18 cellular contexts compared by ENCODE assay signal in genomic region chr12:83031301-83031700, GRCh38.
A peak's percentile ranks its signal among the peaks of the same experiment; 100 is the strongest.
DNase-seq lines count a peak whose midpoint lies in the region; ATAC-seq, FAIRE-seq and TF ChIP-seq lines count a peak whose summit lies in the region.
"Had no signal": no experiment of that assay in that cellular context is flagged by ENCODE, and none has a peak within 500 bp of the region (broad histone marks: within the 10 kb centered on the region; RNA-seq: fewer than 3 reads in every experiment).

No MANE protein-coding gene starts in this region.

- H3K4me1 ChIP-seq in K562 (replicated peaks in 1 of 2; ENCODE audit: control insufficient read depth in 2 of 2, insufficient read depth in 2 of 2, low read length in 2 of 2) = no peaks in the 10 kb centered on the region
- H3K4me1 ChIP-seq in left lung = no peaks in the 10 kb centered on the region
- H3K4me1 ChIP-seq: BLaER1 had no signal

- no peak for TF ChIP-seq RAD21 in K562 (CRISPR knock-in tag; conservative IDR thresholded peaks at IDR 0.05 in 1 of 2, IDR thresholded peaks at IDR 0.05 in 1 of 2)

- H3K4me3 ChIP-seq in K562 (no peak overlapping the region), fibroblast of the aortic adventitia (ENCODE audit: low read depth, low read length) (no peak overlapping the region), left lung (no peak overlapping the region)
- H3K4me3 ChIP-seq: BLaER1, GM23338 had no signal

- POLR2A ChIA-PET in K562 (lab: Yijun Ruan, JAX) = no interaction called here

- no peak for TF ChIP-seq EP300 in K562 (IDR thresholded peaks at IDR 0.05; ENCODE audit: low read length)

- no peak overlapping the region for H3K4me2 ChIP-seq in K562 (ENCODE audit: insufficient read depth, low read length)
- H3K4me2 ChIP-seq: BLaER1, GM23338 had no signal

- H3K9me3 ChIP-seq in K562 (replicated peaks; ENCODE audit: control insufficient read depth, insufficient read depth, low read depth, low read length) = no peaks in the 10 kb centered on the region
- no peaks in the 10 kb centered on the region for H3K9me3 ChIP-seq in left lung
- H3K9me3 ChIP-seq: BLaER1 had no signal

- no peak overlapping the region for H3K9ac ChIP-seq in K562 (ENCODE audit: insufficient read depth in 1 of 2, low read depth in 2 of 2, low read length in 2 of 2)
- H3K9ac ChIP-seq: BLaER1 had no signal

- H3K79me2 ChIP-seq in K562 (ENCODE audit: control insufficient read depth, insufficient read depth, low read length) = no peaks in the 10 kb centered on the region

- FAIRE-seq in K562 (lab: Jason Lieb, UNC) (peak; percentile 40), GM12892 (lab: Jason Lieb, UNC) (no peak)
- FAIRE-seq: GM12891, GM19239 had no signal

- no TSS peak for BruUV-seq in K562 (replicated peaks; lab: Mats Ljungman, UMichigan)

- H3K27me3 ChIP-seq in K562 (ENCODE audit: control insufficient read depth in 2 of 2, insufficient read depth in 2 of 2, low read length in 2 of 2) = no peaks in the 10 kb centered on the region
- no peaks in the 10 kb centered on the region for H3K27me3 ChIP-seq in left lung
- H3K27me3 ChIP-seq: BLaER1 had no signal

- H3K9me1 ChIP-seq in K562 (ENCODE audit: control insufficient read depth, insufficient read depth, low read length) = no peaks in the 10 kb centered on the region

- H3K36me3 ChIP-seq in K562 (ENCODE audit: control insufficient read depth, insufficient read depth, low read length) (no peaks in the 10 kb centered on the region), left lung (no peaks in the 10 kb centered on the region)
- H3K36me3 ChIP-seq: BLaER1 had no signal

- no peak for TF ChIP-seq POLR2A in K562 (conservative IDR thresholded peaks at IDR 0.05)
- TF ChIP-seq POLR2A in GM12892 (IDR thresholded peaks at IDR 0.05; ENCODE audit: low read depth, low read length) = no peak

- DNase-seq in K562 (ENCODE audit: extremely low read depth in 1 of 4, low spot score in 3 of 4) = no peak
- peak; percentile 34 for DNase-seq in fibroblast of the aortic adventitia (ENCODE audit: low read depth)
- DNase-seq in left lung = no peak
- DNase-seq in GM12892 (ENCODE audit: insufficient read length) = no peak
- DNase-seq: CD4-positive, CD25-positive, alpha-beta regulatory T cell; CD8-positive, alpha-beta memory T cell; DMS53; DMS79 treated with DMSO at 0.1 percent for 48 hours; GF-D8; H9 had no signal

- TF ChIP-seq CTCF in K562 (IDR thresholded peaks at IDR 0.05 in 2 of 3, conservative IDR thresholded peaks at IDR 0.05 in 1 of 3; ENCODE audit: insufficient read depth in 2 of 3, low read depth in 1 of 3, low read length in 3 of 3) = no peak
- no peak for TF ChIP-seq CTCF in fibroblast of the aortic adventitia (IDR thresholded peaks at IDR 0.05; ENCODE audit: insufficient read depth, low read length)
- no peak for TF ChIP-seq CTCF in left lung (IDR thresholded peaks at IDR 0.05)

- ATAC-seq in K562 = no peak
- ATAC-seq in left lung = peak; percentile 49
- no peak for ATAC-seq in GM18511 (IDR thresholded peaks at IDR 0.05; ENCODE audit: unreplicated experiment)
- ATAC-seq in GM19467 (IDR thresholded peaks at IDR 0.05; ENCODE audit: unreplicated experiment) = no peak
- ATAC-seq: GM23338, HCT116 had no signal

- in situ Hi-C loops in K562 (cut with MboI) = no loop called here

- intact Hi-C loops in K562 (cut with micrococcal nuclease) (no loop called here), left lung (cut with DNase I) (no loop called here)

- H2AFZ ChIP-seq in K562 (ENCODE audit: low read depth, low read length) = peak overlapping the region; percentile 23; the same call in 1 of the 2 replicates
- H2AFZ ChIP-seq: GM23338 had no signal

- no peaks in the 10 kb centered on the region for H4K20me1 ChIP-seq in K562 (replicated peaks; ENCODE audit: control insufficient read depth, insufficient read depth, low read length)
- H4K20me1 ChIP-seq: BLaER1 had no signal

- WGBS in K562 (ENCODE audit: insufficient coverage, low coverage, missing lambda C conversion rate) = 13% methylated on average over 1 of the region's 1 CpG

- CTCF ChIA-PET in K562 (lab: Yijun Ruan, JAX; ENCODE audit: low intra/inter-chr PET ratio) = no interaction called here

- no peak overlapping the region for H3K27ac ChIP-seq in K562 (ENCODE audit: extremely low read depth, low read depth, low read length)
- H3K27ac ChIP-seq in left lung = no peak overlapping the region
- H3K27ac ChIP-seq: BLaER1, C4-2B had no signal

TF ChIP-seq in K562, 482 proteins besides CTCF, POLR2A, EP300 and RAD21:
- TF ChIP-seq SETDB1 (IDR thresholded peaks at IDR 0.05; ENCODE audit: low read length) = no peak
- TF ChIP-seq CBX5 (IDR thresholded peaks at IDR 0.05; ENCODE audit: borderline replicate concordance, low read depth) = no peak
- no peak for TF ChIP-seq FOXA1 (IDR thresholded peaks at IDR 0.05; ENCODE audit: borderline replicate concordance)
- TF ChIP-seq EZH2 (IDR thresholded peaks at IDR 0.05; ENCODE audit: borderline replicate concordance, low read depth, low read length) = no peak
- TF ChIP-seq WHSC1 (IDR thresholded peaks at IDR 0.05; ENCODE audit: low read length) = no peak
- TF ChIP-seq PHF20 (IDR thresholded peaks at IDR 0.05; ENCODE audit: partially characterized antibody) = no peak
- TF ChIP-seq FOXJ3 (CRISPR knock-in tag; IDR thresholded peaks at IDR 0.05) = no peak
- TF ChIP-seq ZNF121 (CRISPR knock-in tag; conservative IDR thresholded peaks at IDR 0.05) = no peak
